Comparison of ENCODE assay signal across 11 cellular contexts in genomic region chr20:25036331-25036936, GRCh38. TPM values are rescaled to one million over a fixed set of nuclear protein-coding genes. Genes with fewer than 3 reads are reported as not detected.
DNase-seq lines count a peak whose midpoint lies in the region; ATAC-seq and TF ChIP-seq lines count a peak whose summit lies in the region.
"Had no signal": no experiment of that assay in that cellular context is flagged by ENCODE, and none has a peak within 500 bp of the region (broad histone marks: within the 10 kb centered on the region; RNA-seq: fewer than 3 reads in every experiment).

No MANE protein-coding gene starts in this region.

- H3K4me3 ChIP-seq in CD4-positive, CD25-positive, alpha-beta regulatory T cell (ENCODE audit: low read depth, low read length) = peak overlapping the region; percentile 64
- H3K4me3 ChIP-seq in neuronal stem cell (ENCODE audit: low read length in 2 of 2) = no peak overlapping the region
- no peak overlapping the region for H3K4me3 ChIP-seq in SK-N-SH (ENCODE audit: low read depth in 2 of 2, low read length in 1 of 2)
- H3K4me3 ChIP-seq in brain microvascular endothelial cell (ENCODE audit: low read depth, low read length) = no peak overlapping the region
- H3K4me3 ChIP-seq: body of pancreas had no signal

- no peak overlapping the region for H3K4ac ChIP-seq in neuronal stem cell (ENCODE audit: low read length)

- H3F3A ChIP-seq in SK-N-SH (replicated peaks; ENCODE audit: insufficient read depth) = no peaks in the 10 kb centered on the region

- CTCF ChIA-PET in SK-N-SH (lab: Yijun Ruan, JAX) = interaction anchor here (0.9 to 1.2 kb wide), 2 partner anchors 29 to 38 kb away, joined by 4 read pairs; no protein-coding TSS in a partner anchor

- no peak overlapping the region for H4K8ac ChIP-seq in neuronal stem cell (ENCODE audit: low read depth, low read length)

- peak in 1 of 3 donors; percentile 46 for DNase-seq in CD4-positive, CD25-positive, alpha-beta regulatory T cell
- DNase-seq in chondrocyte (ENCODE audit: low spot score) (peak; percentile 2), neuronal stem cell (ENCODE audit: low spot score) (no peak), SK-N-SH (no peak), brain microvascular endothelial cell (no peak)
- DNase-seq: NCI-H2029 had no signal

- in situ Hi-C loops in brain microvascular endothelial cell (cut with HindIII; ENCODE audit: low pct_ligation_motif_present, low sequenced_read_pairs) = no loop called here

- no peak overlapping the region for H2BK15ac ChIP-seq in neuronal stem cell (ENCODE audit: low read length)

- H3K27me3 Mint-ChIP-seq in CD4-positive, CD25-positive, alpha-beta regulatory T cell = no peaks in the 10 kb centered on the region
- no peaks in the 10 kb centered on the region for H3K27me3 Mint-ChIP-seq in chondrocyte (ENCODE audit: low read depth)

- H3K27me3 ChIP-seq in CD4-positive, CD25-positive, alpha-beta regulatory T cell (ENCODE audit: control insufficient read depth, insufficient read depth, low read length) = no peaks in the 10 kb centered on the region
- H3K27me3 ChIP-seq in neuronal stem cell (ENCODE audit: control insufficient read depth in 3 of 3, insufficient read depth in 3 of 3, low read depth in 1 of 3, low read length in 3 of 3) (peaks cover 0 to 2% (median 0%) of the 10 kb centered on the region in 3 experiments), SK-N-SH (ENCODE audit: insufficient read depth) (no peaks in the 10 kb centered on the region), brain microvascular endothelial cell (replicated peaks) (no peaks in the 10 kb centered on the region)
- H3K27me3 ChIP-seq: body of pancreas had no signal

- no peak overlapping the region for H2BK12ac ChIP-seq in neuronal stem cell (ENCODE audit: low read length)

- H3K23ac ChIP-seq in neuronal stem cell (ENCODE audit: low read depth, low read length, poor library complexity) = no peak overlapping the region

- H3K18ac ChIP-seq in neuronal stem cell (ENCODE audit: low read length) = no peak overlapping the region

- no peak overlapping the region for H3K9ac ChIP-seq in neuronal stem cell (ENCODE audit: low read depth, low read length, poor library complexity)
- H3K9ac ChIP-seq in SK-N-SH = no peak overlapping the region

- peaks cover 37% of the 10 kb centered on the region for H3K4me1 ChIP-seq in CD4-positive, CD25-positive, alpha-beta regulatory T cell (ENCODE audit: control insufficient read depth, insufficient read depth, low read length, poor library complexity, severe bottlenecking)
- H3K4me1 ChIP-seq in neuronal stem cell (ENCODE audit: control insufficient read depth in 2 of 2, insufficient read depth in 1 of 2, low read depth in 1 of 2, low read length in 2 of 2) (peaks cover 11 to 27% of the 10 kb centered on the region in 2 donors), SK-N-SH (ENCODE audit: control insufficient read depth in 1 of 2, insufficient read depth in 2 of 2, low read depth in 1 of 2, low read length in 1 of 2) (peaks cover 0 to 15% of the 10 kb centered on the region in 2 experiments; a peak in 1 of 4 replicates)

- POLR2A ChIA-PET in SK-N-SH (lab: Yijun Ruan, JAX) = no interaction called here

- H3K79me1 ChIP-seq in neuronal stem cell (ENCODE audit: low read depth, low read length) = no peaks in the 10 kb centered on the region

- H2AK5ac ChIP-seq in neuronal stem cell (ENCODE audit: low read depth, low read length) = no peak overlapping the region

- TF ChIP-seq EP300 in SK-N-SH (IDR thresholded peaks at IDR 0.05; ENCODE audit: borderline replicate concordance in 1 of 2, low read depth in 1 of 2, low read length in 1 of 2) = no peak

- no peak overlapping the region for H4K91ac ChIP-seq in neuronal stem cell (ENCODE audit: low read depth, low read length, poor library complexity)

- H4K20me1 ChIP-seq in SK-N-SH (ENCODE audit: insufficient read depth) = no peaks in the 10 kb centered on the region

- H3K79me2 ChIP-seq in SK-N-SH (ENCODE audit: insufficient read depth) = no peaks in the 10 kb centered on the region

- H3K36me3 ChIP-seq in CD4-positive, CD25-positive, alpha-beta regulatory T cell (ENCODE audit: control insufficient read depth, insufficient read depth, low read length) = peaks cover 5% of the 10 kb centered on the region
- H3K36me3 ChIP-seq in neuronal stem cell (replicated peaks in 1 of 2; ENCODE audit: control insufficient read depth in 2 of 2, insufficient read depth in 2 of 2, low read length in 2 of 2) (no peaks in the 10 kb centered on the region), SK-N-SH (replicated peaks in 1 of 2; ENCODE audit: control insufficient read depth in 1 of 2, insufficient read depth in 2 of 2, low read length in 1 of 2) (no peaks in the 10 kb centered on the region), brain microvascular endothelial cell (replicated peaks) (no peaks in the 10 kb centered on the region)

- H3K27ac ChIP-seq in CD4-positive, CD25-positive, alpha-beta regulatory T cell (ENCODE audit: insufficient read depth, low read length, poor library complexity, severe bottlenecking) = peak overlapping the region; percentile 45
- no peak overlapping the region for H3K27ac ChIP-seq in neuronal stem cell (replicated peaks; ENCODE audit: low read length)
- H3K27ac ChIP-seq in SK-N-SH (ENCODE audit: low read depth in 2 of 2, low read length in 1 of 2) = no peak overlapping the region
- H3K27ac ChIP-seq in brain microvascular endothelial cell = no peak overlapping the region

- no peak for ATAC-seq in CD4-positive, CD25-positive, alpha-beta regulatory T cell (ENCODE audit: low read depth in 2 of 2)
- peak; percentile 20 for ATAC-seq in HG03025 (IDR thresholded peaks at IDR 0.05; ENCODE audit: low FRiP score, unreplicated experiment)
- ATAC-seq in HG02970 (IDR thresholded peaks at IDR 0.05; ENCODE audit: low FRiP score, unreplicated experiment) = no peak
- ATAC-seq in HG03159 (IDR thresholded peaks at IDR 0.05; ENCODE audit: unreplicated experiment) = no peak
- ATAC-seq: body of pancreas had no signal

- peak overlapping the region; percentile 93 to 98 (median 95) for H3K27ac Mint-ChIP-seq in CD4-positive, CD25-positive, alpha-beta regulatory T cell
- no peak overlapping the region for H3K27ac Mint-ChIP-seq in chondrocyte (ENCODE audit: unreplicated experiment)

- peaks cover 19 to 63% (median 39%) of the 10 kb centered on the region in 4 donors for H3K4me1 Mint-ChIP-seq in CD4-positive, CD25-positive, alpha-beta regulatory T cell
- H3K4me1 Mint-ChIP-seq in chondrocyte (ENCODE audit: low read depth) = peaks cover 57% of the 10 kb centered on the region

- H2AFZ ChIP-seq in neuronal stem cell (ENCODE audit: low read length) = peak overlapping the region; percentile 54
- no peak overlapping the region for H2AFZ ChIP-seq in SK-N-SH (ENCODE audit: low read depth)

- H3K36me3 Mint-ChIP-seq in CD4-positive, CD25-positive, alpha-beta regulatory T cell = peaks cover 2% of the 10 kb centered on the region
- no peaks in the 10 kb centered on the region for H3K36me3 Mint-ChIP-seq in chondrocyte (ENCODE audit: low read depth)

- H2BK5ac ChIP-seq in neuronal stem cell (ENCODE audit: low read length) = no peak overlapping the region

- no peak for TF ChIP-seq RAD21 in SK-N-SH (IDR thresholded peaks at IDR 0.05; ENCODE audit: low read length)

- no CpG with 5 or more reads among the region's 7 CpGs for WGBS in neuronal stem cell (ENCODE audit: extremely low coverage in 2 of 2, insufficient read length in 2 of 2, insufficient replicate concordance in 1 of 2), 2 donors
- 74% methylated on average over 7 of the region's 7 CpGs for WGBS in SK-N-SH (ENCODE audit: low lambda C conversion rate)

- peak overlapping the region; percentile 31 to 71 (median 56) for H3K4me3 Mint-ChIP-seq in CD4-positive, CD25-positive, alpha-beta regulatory T cell
- peak overlapping the region; percentile 22 for H3K4me3 Mint-ChIP-seq in chondrocyte (ENCODE audit: unreplicated experiment)

- H3K4me2 ChIP-seq in neuronal stem cell (ENCODE audit: insufficient read depth, low read length, poor library complexity, severe bottlenecking) (no peak overlapping the region), SK-N-SH (no peak overlapping the region)

- H3K9me3 Mint-ChIP-seq in CD4-positive, CD25-positive, alpha-beta regulatory T cell = no peaks in the 10 kb centered on the region
- no peaks in the 10 kb centered on the region for H3K9me3 Mint-ChIP-seq in chondrocyte (ENCODE audit: low read depth)

- TF ChIP-seq CTCF in chondrocyte (IDR thresholded peaks at IDR 0.05) = no peak
- TF ChIP-seq CTCF in SK-N-SH (IDR thresholded peaks at IDR 0.05) = no peak
- TF ChIP-seq CTCF in brain microvascular endothelial cell (IDR thresholded peaks at IDR 0.05; ENCODE audit: low read depth, low read length, missing control alignments) = no peak

- no peak overlapping the region for H2BK120ac ChIP-seq in neuronal stem cell (ENCODE audit: low read depth, low read length)

- no peaks in the 10 kb centered on the region for H3K9me3 ChIP-seq in CD4-positive, CD25-positive, alpha-beta regulatory T cell (ENCODE audit: control insufficient read depth in 2 of 2, low read length in 2 of 2)
- H3K9me3 ChIP-seq in neuronal stem cell (replicated peaks in 1 of 2; ENCODE audit: control insufficient read depth in 2 of 2, insufficient read depth in 1 of 2, low read depth in 1 of 2, low read length in 2 of 2) (peaks cover 0 to 2% of the 10 kb centered on the region in 2 donors), SK-N-SH (no peaks in the 10 kb centered on the region)
- H3K9me3 ChIP-seq: body of pancreas had no signal

- no peak overlapping the region for H3K14ac ChIP-seq in neuronal stem cell (ENCODE audit: low read length)

- H3K9me2 ChIP-seq in SK-N-SH = no peaks in the 10 kb centered on the region

RNA-seq across cellular contexts. Expression of gene ACSS1, which starts 21.5 kb away (rescaled TPM):
- total RNA-seq in CD4-positive, CD25-positive, alpha-beta regulatory T cell = 38.7 TPM
- polyA plus RNA-seq in CD4-positive, CD25-positive, alpha-beta regulatory T cell = 10 to 100 TPM; 39.8 to 47.3 (median 40.9) TPM
- 1.5 to 5.5 TPM (median 5.5 TPM) in 3 replicates for total RNA-seq in chondrocyte
- 0.24 TPM for polyA plus RNA-seq in neuronal stem cell (2013, experiment 1 of 2)
- polyA plus RNA-seq in neuronal stem cell (2013, experiment 2 of 2) = 0.26 TPM
- polyA plus RNA-seq in SK-N-SH (2012; rRNA removed) = 1.3 and 2.0 TPM in 2 replicates
- polyA plus RNA-seq in SK-N-SH (2012; cell fraction: cytosol; rRNA removed) = 0.68 and 1.2 TPM in 2 replicates
- polyA plus RNA-seq in SK-N-SH (2012; cell fraction: nucleus; rRNA removed) = 3.3 and 4.9 TPM in 2 replicates

RNA-seq across cellular contexts. Expression of gene APMAP, which starts 43.9 kb away (rescaled TPM):
- total RNA-seq in CD4-positive, CD25-positive, alpha-beta regulatory T cell = 28.2 TPM
- 10 to 100 TPM; 68.4 to 83.2 (median 72.4) TPM for polyA plus RNA-seq in CD4-positive, CD25-positive, alpha-beta regulatory T cell
- 77.7 to 82.2 TPM (median 79.9 TPM) in 3 replicates for total RNA-seq in chondrocyte
- polyA plus RNA-seq in neuronal stem cell (2013, experiment 1 of 2) = 56.3 TPM
- 57.5 TPM for polyA plus RNA-seq in neuronal stem cell (2013, experiment 2 of 2)
- 107 and 115 TPM in 2 replicates for polyA plus RNA-seq in SK-N-SH (2012; rRNA removed)
- polyA plus RNA-seq in SK-N-SH (2012; cell fraction: cytosol; rRNA removed) = 123 and 130 TPM in 2 replicates
- 81.8 and 94.1 TPM in 2 replicates for polyA plus RNA-seq in SK-N-SH (2012; cell fraction: nucleus; rRNA removed)

RNA-seq across cellular contexts. Expression of gene VSX1, which starts 45.5 kb away (rescaled TPM):
- not detected for total RNA-seq in CD4-positive, CD25-positive, alpha-beta regulatory T cell
- not detected for polyA plus RNA-seq in CD4-positive, CD25-positive, alpha-beta regulatory T cell
- not detected in 3 replicates for total RNA-seq in chondrocyte
- 0.73 TPM for polyA plus RNA-seq in neuronal stem cell (2013, experiment 1 of 2)
- 0.78 TPM for polyA plus RNA-seq in neuronal stem cell (2013, experiment 2 of 2)
- polyA plus RNA-seq in SK-N-SH (2012; rRNA removed) = not detected in 2 replicates
- polyA plus RNA-seq in SK-N-SH (2012; cell fraction: cytosol; rRNA removed) = not detected in 2 replicates
- not detected in 2 replicates for polyA plus RNA-seq in SK-N-SH (2012; cell fraction: nucleus; rRNA removed)
- total RNA-seq: ureter had no signal
